In genomic region chr17:59707971-59708425, GRCh38 we compare ENCODE assay signal across 8 cellular contexts. TPM values are rescaled to one million over a fixed set of nuclear protein-coding genes. Genes with fewer than 3 reads are reported as not detected.
DNase-seq lines count a peak whose midpoint lies in the region; ATAC-seq and TF ChIP-seq lines count a peak whose summit lies in the region.

No MANE protein-coding gene starts in this region.

- H3K9ac ChIP-seq in MM.1S (ENCODE audit: low read length): peak overlapping the region; percentile 89

- DNase-seq in MM.1S: no peak
- no peak for DNase-seq in mucosa of descending colon
- no peak for DNase-seq in NCI-H1105 treated with DMSO at 0.1 percent for 48 hours (lab: John Stamatoyannopoulos, UW)
- DNase-seq in cerebellar cortex (ENCODE audit: low spot score): no peak
- no peak for DNase-seq in A172 (ENCODE audit: low spot score)
- no peak for DNase-seq in NCI-H1092 treated with DMSO at 0.1 percent for 48 hours (lab: John Stamatoyannopoulos, UW)

- H3K4me1 ChIP-seq in DOHH2 (ENCODE audit: control insufficient read depth, low read length): peaks cover 34% of the 10 kb centered on the region
- H3K4me1 ChIP-seq in MM.1S (ENCODE audit: low read length): peaks cover 10% of the 10 kb centered on the region; the same call in 1 of the 2 replicates
- peaks cover 23% of the 10 kb centered on the region for H3K4me1 ChIP-seq in mucosa of descending colon (ENCODE audit: low read depth)

- H3K27me3 ChIP-seq in DOHH2 (ENCODE audit: control insufficient read depth, low read length) (no peaks in the 10 kb centered on the region), MM.1S (replicated peaks; ENCODE audit: insufficient read depth, low read length) (no peaks in the 10 kb centered on the region)

- H3K9me3 ChIP-seq in DOHH2 (ENCODE audit: control insufficient read depth, insufficient read depth, low read length) (no peaks in the 10 kb centered on the region), MM.1S (replicated peaks; ENCODE audit: insufficient read depth, low read length) (no peaks in the 10 kb centered on the region), mucosa of descending colon (no peaks in the 10 kb centered on the region)

- peak overlapping the region; percentile 84 for H3K27ac ChIP-seq in DOHH2 (ENCODE audit: low read depth, low read length)
- peak overlapping the region; percentile 81; the same call in 1 of the 2 replicates for H3K27ac ChIP-seq in MM.1S (ENCODE audit: low read length)
- H3K27ac ChIP-seq in cingulate gyrus (ENCODE audit: low read depth, low read length): peak overlapping the region; percentile 78

- H3K36me3 ChIP-seq in DOHH2 (ENCODE audit: control insufficient read depth, low read length) (peaks cover 36% of the 10 kb centered on the region), MM.1S (replicated peaks; ENCODE audit: insufficient read depth, low read length) (0 out of 2 replicates have a peak, but pooled peaks cover 3% of the 10 kb centered on the region), mucosa of descending colon (ENCODE audit: low read depth) (no peaks in the 10 kb centered on the region)

- H3K4me2 ChIP-seq in DOHH2 (ENCODE audit: low read length): peak overlapping the region; percentile 84
- H3K4me2 ChIP-seq in MM.1S (ENCODE audit: low read depth, low read length): peak overlapping the region; percentile 81

- peaks cover 99% of the 10 kb centered on the region for H3K79me2 ChIP-seq in DOHH2 (ENCODE audit: control insufficient read depth, low read length)
- H3K79me2 ChIP-seq in MM.1S (ENCODE audit: low read length): peaks cover 97% of the 10 kb centered on the region

- 0 out of 2 replicates have a peak, but pooled peaks cover 3% of the 10 kb centered on the region for H3F3A ChIP-seq in DOHH2 (ENCODE audit: control insufficient read depth, insufficient read depth)
- peaks cover 13% of the 10 kb centered on the region; the same call in 1 of the 2 replicates for H3F3A ChIP-seq in MM.1S (ENCODE audit: insufficient read depth, low read length)

- TF ChIP-seq CTCF in DOHH2 (IDR thresholded peaks at IDR 0.05; ENCODE audit: low read depth, low read length, poor library complexity, severe bottlenecking) (no peak), MM.1S (IDR thresholded peaks at IDR 0.05; ENCODE audit: low read length) (no peak), mucosa of descending colon (IDR thresholded peaks at IDR 0.05) (no peak)

- intact Hi-C loops in mucosa of descending colon (cut with DNase I, micrococcal nuclease): no loop called here

- peaks cover 13% of the 10 kb centered on the region; the same call in 1 of the 2 replicates for H4K20me1 ChIP-seq in DOHH2 (ENCODE audit: control insufficient read depth, insufficient read depth, low read depth, low read length)
- H4K20me1 ChIP-seq in MM.1S (ENCODE audit: insufficient read depth, low read length): peaks cover 2% of the 10 kb centered on the region; the same call in 1 of the 2 replicates

- H3K9me2 ChIP-seq in DOHH2 (replicated peaks; ENCODE audit: control insufficient read depth, low read length) (no peaks in the 10 kb centered on the region), MM.1S (replicated peaks; ENCODE audit: insufficient read depth, low read length) (no peaks in the 10 kb centered on the region)

- ATAC-seq in mucosa of descending colon: no peak

- H3K4me3 ChIP-seq in DOHH2 (ENCODE audit: low read length) (peak overlapping the region; percentile 90), MM.1S (ENCODE audit: low read length) (peak overlapping the region; percentile 87), mucosa of descending colon (peak overlapping the region; percentile 41)

- peak overlapping the region; percentile 83 for H2AFZ ChIP-seq in MM.1S (ENCODE audit: low read length)

RNA-seq across cellular contexts. Expression of gene VMP1, which starts 0.5 kb away (rescaled TPM):
- 100 to 1,000 TPM; 257 to 361 (median 266) TPM for total RNA-seq in mucosa of descending colon
- 345 and 392 TPM in 2 replicates for total RNA-seq in A172 (2014; rRNA removed; shearing (Covaris generic))

RNA-seq across cellular contexts. Expression of gene PTRH2, which starts 0.8 kb away (rescaled TPM):
- 10 to 100 TPM; 17.0 to 20.4 (median 20.2) TPM for total RNA-seq in mucosa of descending colon
- total RNA-seq in A172 (2014; rRNA removed; shearing (Covaris generic)): 51.7 and 60.5 TPM in 2 replicates
